Comparison of ENCODE assay signal across 9 cellular contexts in genomic region chr4:146243141-146243882, GRCh38. TPM values are rescaled to one million over a fixed set of nuclear protein-coding genes. Genes with fewer than 3 reads are reported as not detected.
A peak's percentile ranks its signal among the peaks of the same experiment; 100 is the strongest.
DNase-seq lines count a peak whose midpoint lies in the region; ATAC-seq and TF ChIP-seq lines count a peak whose summit lies in the region.
"Had no signal": no experiment of that assay in that cellular context is flagged by ENCODE, and none has a peak within 500 bp of the region (broad histone marks: within the 10 kb centered on the region; RNA-seq: fewer than 3 reads in every experiment).

No MANE protein-coding gene starts in this region.

- no peaks in the 10 kb centered on the region for H3K4me1 ChIP-seq in MM.1S (ENCODE audit: low read length)

- H3K9ac ChIP-seq in MM.1S (ENCODE audit: low read length): no peak overlapping the region

- no peaks in the 10 kb centered on the region for H3K9me3 ChIP-seq in MM.1S (replicated peaks; ENCODE audit: insufficient read depth, low read length)

- no peaks in the 10 kb centered on the region for H3K9me2 ChIP-seq in MM.1S (replicated peaks; ENCODE audit: insufficient read depth, low read length)

- TF ChIP-seq CTCF in GM06990 (IDR thresholded peaks at IDR 0.05; ENCODE audit: insufficient read depth, low read length, poor library complexity, severe bottlenecking) (peak; percentile 97), MM.1S (IDR thresholded peaks at IDR 0.05; ENCODE audit: low read length) (peak; percentile 62), mesothelial cell of epicardium (IDR thresholded peaks at IDR 0.05; ENCODE audit: unreplicated experiment) (no peak)

- H3K9me3 Mint-ChIP-seq in mesothelial cell of epicardium: no peaks in the 10 kb centered on the region

- H3K27ac ChIP-seq in MM.1S (ENCODE audit: low read length): no peak overlapping the region
- H3K27ac ChIP-seq: SK-N-MC had no signal

- H3K4me3 Mint-ChIP-seq in mesothelial cell of epicardium: no peak overlapping the region

- H3K4me2 ChIP-seq in MM.1S (ENCODE audit: low read depth, low read length): no peak overlapping the region

- H3K4me3 ChIP-seq in GM06990 (replicated peaks; ENCODE audit: low read depth, low read length) (no peak overlapping the region; the same call in 1 of the 2 replicates), MM.1S (ENCODE audit: low read length) (no peak overlapping the region)
- H3K4me3 ChIP-seq: SK-N-MC had no signal

- H4K20me1 ChIP-seq in MM.1S (ENCODE audit: insufficient read depth, low read length): no peaks in the 10 kb centered on the region

- DNase-seq in GM06990 (ENCODE audit: extremely low read depth, insufficient read length) (peak; percentile 81), MM.1S (no peak), activated T-cell treated with anti-CD3 and anti-CD28 coated beads for 48 hours (ENCODE audit: low read depth) (peak; percentile 72), glomerular endothelial cell (ENCODE audit: extremely low read depth, low read depth, low spot score) (peak; percentile 39), mesothelial cell of epicardium (ENCODE audit: low spot score in 2 of 2, unreplicated experiment in 2 of 2) (no peak), COR-L47 (lab: John Stamatoyannopoulos, UW) (no peak)
- peak; percentile 42 for DNase-seq in stimulated activated CD8-positive, alpha-beta memory T cell treated with anti-CD3 and anti-CD28 coated beads, Interleukin-12 subunit alpha, Interleukin-12 subunit beta, amount 100 ng/mL, for 24 hours (ENCODE audit: extremely low read depth)

- peak; percentile 63 for ATAC-seq in GM21825 (IDR thresholded peaks at IDR 0.05; ENCODE audit: unreplicated experiment)

- H3K27me3 Mint-ChIP-seq in mesothelial cell of epicardium (ENCODE audit: low read depth): peaks cover 14% of the 10 kb centered on the region

- H3K27me3 ChIP-seq in GM06990 (replicated peaks; ENCODE audit: control insufficient read depth, insufficient read depth, low read length) (no peaks in the 10 kb centered on the region), MM.1S (replicated peaks; ENCODE audit: insufficient read depth, low read length) (no peaks in the 10 kb centered on the region)

- no peak overlapping the region for H2AFZ ChIP-seq in MM.1S (ENCODE audit: low read length)

- H3K79me2 ChIP-seq in MM.1S (ENCODE audit: low read length): no peaks in the 10 kb centered on the region

- peaks cover 9% of the 10 kb centered on the region for H3K4me1 Mint-ChIP-seq in mesothelial cell of epicardium

- no peaks in the 10 kb centered on the region for H3F3A ChIP-seq in MM.1S (ENCODE audit: insufficient read depth, low read length)

- no peaks in the 10 kb centered on the region for H3K36me3 ChIP-seq in GM06990 (ENCODE audit: control insufficient read depth, insufficient read depth, low read length)
- no peaks in the 10 kb centered on the region for H3K36me3 ChIP-seq in MM.1S (replicated peaks; ENCODE audit: insufficient read depth, low read length)

- H3K27ac Mint-ChIP-seq in mesothelial cell of epicardium: no peak overlapping the region

- H3K36me3 Mint-ChIP-seq in mesothelial cell of epicardium: no peaks in the 10 kb centered on the region

RNA-seq across cellular contexts. Expression of gene REELD1, which starts 29.0 kb away (rescaled TPM):
- total RNA-seq in glomerular endothelial cell (not detected in 2 replicates), mesothelial cell of epicardium (0.13 to 0.45 TPM (median 0.16 TPM) in 3 replicates)

Comparison
In these comparisons a context has a peak if more than half of its experiments do, and no peak if none do; other contexts are left out.
1. DNase-seq: peak in GM06990 (single experiment), activated T-cell treated with anti-CD3 and anti-CD28 coated beads for 48 hours (single experiment), glomerular endothelial cell (single experiment) and stimulated activated CD8-positive, alpha-beta memory T cell treated with anti-CD3 and anti-CD28 coated beads, Interleukin-12 subunit alpha, Interleukin-12 subunit beta, amount 100 ng/mL, for 24 hours (single experiment); none in MM.1S (single experiment), mesothelial cell of epicardium (0 of 2) and COR-L47 (single experiment).